Comparison of ENCODE assay signal across 8 cellular contexts in the genomic region with DNA sequence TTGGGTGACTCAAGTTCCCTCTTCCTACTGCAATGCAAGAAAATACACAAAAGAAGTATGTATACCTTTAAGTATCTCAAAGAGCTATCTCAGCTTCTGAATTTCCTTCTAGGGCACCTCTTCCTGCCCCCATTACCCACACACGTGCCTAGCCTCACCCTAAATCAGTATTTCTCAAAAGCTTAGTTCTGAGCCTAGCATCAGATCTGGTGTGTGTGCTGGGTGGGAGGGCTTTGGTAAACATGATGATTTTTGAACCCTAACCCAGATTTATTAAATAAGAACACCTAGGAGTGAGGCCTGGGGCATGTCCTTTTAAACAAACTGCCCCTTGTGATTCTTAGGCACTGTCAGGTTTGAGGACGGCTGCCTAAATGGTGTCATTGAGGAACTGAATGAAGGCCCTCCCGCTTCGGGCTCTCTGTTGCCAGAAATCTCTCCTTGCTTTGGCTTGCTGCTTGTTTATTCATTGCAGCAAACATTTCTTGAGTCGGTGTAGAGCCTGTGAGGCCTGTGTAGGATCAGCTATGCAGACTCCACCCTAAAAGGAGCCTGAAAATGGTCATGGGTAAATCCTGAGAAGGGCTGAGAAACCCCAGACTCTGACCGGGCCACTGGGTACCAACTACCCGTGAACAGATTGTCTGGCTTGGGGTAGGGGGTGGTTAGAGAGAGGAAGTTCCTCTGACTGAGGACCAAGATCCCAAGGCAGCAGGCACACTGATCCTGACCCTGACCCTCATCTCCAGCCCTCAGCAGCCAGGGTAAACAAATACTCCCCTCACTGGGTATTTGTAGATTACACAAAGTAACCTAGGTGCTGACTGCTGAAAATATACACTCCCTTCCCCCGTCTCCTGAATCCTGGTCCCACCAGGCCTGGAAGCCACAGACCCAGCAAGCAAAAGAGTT. TPM values are rescaled to one million over a fixed set of nuclear protein-coding genes. Genes with fewer than 3 reads are reported as not detected.
DNase-seq lines count a peak whose midpoint lies in the region; ATAC-seq and TF ChIP-seq lines count a peak whose summit lies in the region.
"Had no signal": no experiment of that assay in that cellular context is flagged by ENCODE, and none has a peak within 500 bp of the region (broad histone marks: within the 10 kb centered on the region; RNA-seq: fewer than 3 reads in every experiment).

No MANE protein-coding gene starts in this region.

- H3K4me1 ChIP-seq in HEK293 (ENCODE audit: control insufficient read depth, insufficient read depth, low read length) (peaks cover 2% of the 10 kb centered on the region; the same call in 1 of the 2 replicates), hepatocyte (ENCODE audit: insufficient read depth) (peaks cover 37% of the 10 kb centered on the region), SJCRH30 (peaks cover 16% of the 10 kb centered on the region)

- ATAC-seq in stimulated activated memory B cell treated with anti-CD40 and anti-IgM and Interleukin-4, amounts not matched to agents 10 μg/mL and 1 μg/mL and 100 μg/mL, for 72 hours = peak; percentile 48
- ATAC-seq in HG03442 (IDR thresholded peaks at IDR 0.05; ENCODE audit: unreplicated experiment) = no peak
- ATAC-seq: WTC11 had no signal

- H4K20me1 ChIP-seq in hepatocyte (ENCODE audit: insufficient read depth, poor library complexity, severe bottlenecking) = no peaks in the 10 kb centered on the region

- H3K27me3 ChIP-seq in hepatocyte (no peaks in the 10 kb centered on the region), SJCRH30 (peaks cover 11% of the 10 kb centered on the region; the same call in 1 of the 2 replicates)

- TF ChIP-seq CTCF in HEK293 (tag by site-specific recombination; IDR thresholded peaks at IDR 0.05) = no peak
- TF ChIP-seq CTCF in VCaP (conservative IDR thresholded peaks at IDR 0.05) = no peak
- TF ChIP-seq CTCF in hepatocyte (IDR thresholded peaks at IDR 0.05; ENCODE audit: poor library complexity) = no peak

- H3K4me2 ChIP-seq in hepatocyte = peak overlapping the region; percentile 94

- H3K4me1 Mint-ChIP-seq in stimulated activated memory B cell treated with anti-CD40 and anti-IgM and Interleukin-4, amounts not matched to agents 10 μg/mL and 1 μg/mL and 100 μg/mL, for 72 hours = peaks cover 81% of the 10 kb centered on the region

- H3K36me3 ChIP-seq in HEK293 (ENCODE audit: control insufficient read depth in 2 of 2, insufficient read depth in 1 of 2, low read length in 2 of 2) = no peaks in the 10 kb centered on the region
- no peaks in the 10 kb centered on the region for H3K36me3 ChIP-seq in hepatocyte (replicated peaks; ENCODE audit: insufficient read depth, low read depth)
- no peaks in the 10 kb centered on the region for H3K36me3 ChIP-seq in SJCRH30

- no peaks in the 10 kb centered on the region for H3K36me3 Mint-ChIP-seq in stimulated activated memory B cell treated with anti-CD40 and anti-IgM and Interleukin-4, amounts not matched to agents 10 μg/mL and 1 μg/mL and 100 μg/mL, for 72 hours
- H3K36me3 Mint-ChIP-seq: WTC11 had no signal

- 49% methylated on average over 8 of the region's 8 CpGs for whole genome bisulfite sequencing in hepatocyte (ENCODE audit: low lambda C conversion rate, missing lambda C conversion rate)

- H3K9me3 Mint-ChIP-seq in stimulated activated memory B cell treated with anti-CD40 and anti-IgM and Interleukin-4, amounts not matched to agents 10 μg/mL and 1 μg/mL and 100 μg/mL, for 72 hours = no peaks in the 10 kb centered on the region
- H3K9me3 Mint-ChIP-seq: WTC11 had no signal

- H2AFZ ChIP-seq in hepatocyte = no peak overlapping the region

- no peaks in the 10 kb centered on the region for H3K9me3 ChIP-seq in HEK293 (ENCODE audit: control insufficient read depth, insufficient read depth, low read depth, low read length)
- H3K9me3 ChIP-seq in hepatocyte (ENCODE audit: low read depth) = no peaks in the 10 kb centered on the region
- H3K9me3 ChIP-seq in SJCRH30 (replicated peaks) = no peaks in the 10 kb centered on the region

- peaks cover 31% of the 10 kb centered on the region for H3K79me2 ChIP-seq in hepatocyte

- H3K27ac Mint-ChIP-seq in stimulated activated memory B cell treated with anti-CD40 and anti-IgM and Interleukin-4, amounts not matched to agents 10 μg/mL and 1 μg/mL and 100 μg/mL, for 72 hours = peak overlapping the region; percentile 71
- H3K27ac Mint-ChIP-seq: WTC11 had no signal

- POLR2A ChIA-PET in HEK293 (lab: Yijun Ruan, JAX) = interaction anchor here (0.6 kb wide), 1 partner anchor 103 kb away, joined by 5 read pairs; no protein-coding TSS in a partner anchor

- no peaks in the 10 kb centered on the region for H3K27me3 Mint-ChIP-seq in stimulated activated memory B cell treated with anti-CD40 and anti-IgM and Interleukin-4, amounts not matched to agents 10 μg/mL and 1 μg/mL and 100 μg/mL, for 72 hours

- H3K9me2 ChIP-seq in hepatocyte (replicated peaks; ENCODE audit: insufficient read depth) = no peaks in the 10 kb centered on the region

- H3K4me3 Mint-ChIP-seq in stimulated activated memory B cell treated with anti-CD40 and anti-IgM and Interleukin-4, amounts not matched to agents 10 μg/mL and 1 μg/mL and 100 μg/mL, for 72 hours = peak overlapping the region; percentile 79
- H3K4me3 Mint-ChIP-seq: WTC11 had no signal

- CTCF ChIA-PET in HEK293 (lab: Yijun Ruan, JAX) = interaction anchor here (0.7 to 1.4 kb wide), 5 partner anchors 10 to 1979 kb away, joined by 3 to 5 read pairs (median 3); no protein-coding TSS in a partner anchor

- H3K27ac ChIP-seq in HEK293 (ENCODE audit: extremely low read depth, low read depth, low read length) = no peak overlapping the region
- peak overlapping the region; percentile 88 for H3K27ac ChIP-seq in VCaP
- H3K27ac ChIP-seq in hepatocyte = peak overlapping the region; percentile 96
- H3K27ac ChIP-seq in SJCRH30 = no peak overlapping the region

- no peak overlapping the region for H3K4me3 ChIP-seq in HEK293 (ENCODE audit: low read depth, low read length)
- no peak overlapping the region for H3K4me3 ChIP-seq in hepatocyte
- no peak overlapping the region for H3K4me3 ChIP-seq in SJCRH30

- DNase-seq in hepatocyte (ENCODE audit: low spot score) (no peak), NCI-H2029 (lab: John Stamatoyannopoulos, UW) (no peak), SJCRH30 (no peak)

TF ChIP-seq in HEK293, 187 proteins besides CTCF, POLR2A, EP300 and RAD21:
- TF ChIP-seq ZNF16 (tag by site-specific recombination; IDR thresholded peaks at IDR 0.05; ENCODE audit: low read depth) (no peak), WT1 (tag by site-specific recombination; IDR thresholded peaks at IDR 0.05) (peak; percentile 87)

RNA-seq across cellular contexts. Expression of gene IL6R, which starts 3.0 kb away (rescaled TPM):
- 35.1 and 58.0 TPM in 2 replicates for total RNA-seq in hepatocyte
- polyA plus RNA-seq in hepatocyte = 38.5 and 39.2 TPM in 2 replicates
- total RNA-seq in SJCRH30 (2014; rRNA removed; shearing (Covaris generic)) = 0.53 and 1.1 TPM in 2 replicates

Comparison
In these comparisons a context has a peak if more than half of its experiments do, and no peak if none do; other contexts are left out.
1. H3K27ac ChIP-seq: peak in VCaP (single experiment) and hepatocyte (single experiment); none in HEK293 (single experiment) and SJCRH30 (single experiment).
2. RNA of gene IL6R, which starts 3.0 kb away (total RNA-seq): 35.1 to 58.0 TPM in hepatocyte; 0.53 to 1.1 TPM in SJCRH30; every median in the first group is over 10 times any median in the second.